ENCODE assay signal across 20 cellular contexts in genomic region chr5:125463441-125464092, GRCh38.
A peak's percentile ranks its signal among the peaks of the same experiment; 100 is the strongest.
DNase-seq lines count a peak whose midpoint lies in the region; ATAC-seq and TF ChIP-seq lines count a peak whose summit lies in the region.
"Had no signal": no experiment of that assay in that cellular context is flagged by ENCODE, and none has a peak within 500 bp of the region (broad histone marks: within the 10 kb centered on the region; RNA-seq: fewer than 3 reads in every experiment).

No MANE protein-coding gene starts in this region.

- 65% methylated on average over 3 of the region's 3 CpGs for WGBS in hepatocyte (ENCODE audit: low lambda C conversion rate, missing lambda C conversion rate)

- H3K27me3 ChIP-seq in cardiac muscle cell (no peaks in the 10 kb centered on the region), hepatocyte (no peaks in the 10 kb centered on the region)
- H3K27me3 ChIP-seq: SJCRH30 had no signal

- DNase-seq in cardiac muscle cell (ENCODE audit: low read depth in 1 of 2, low spot score in 1 of 2) (peak; percentile 4 to 72), left ventricle myocardium superior (no peak), astrocyte of the hippocampus (ENCODE audit: low read depth, low spot score) (peak; percentile 73), fibroblast of mammary gland (ENCODE audit: low read depth) (peak; percentile 41), NCI-H748 (lab: John Stamatoyannopoulos, UW; ENCODE audit: unreplicated experiment) (no peak), hepatocyte (ENCODE audit: low spot score) (no peak), T-helper 17 cell (no peak)
- DNase-seq in activated CD4-positive, alpha-beta T cell treated with anti-CD3 and anti-CD28 coated beads for 48 hours: no peak
- DNase-seq: C1 segment of cervical spinal cord, DMS153, MM.1S, NCI-H1105 treated with DMSO at 0.1 percent for 48 hours, NCI-H1694 treated with DMSO at 0.1 percent for 48 hours, NCI-H2107, NCI-H2227 treated with DMSO at 0.1 percent for 48 hours, NCI-H69, PC-3, SJCRH30 had no signal

- ATAC-seq in left ventricle myocardium superior (no peak), T-helper 17 cell (no peak)
- ATAC-seq: A549, GM23338, PC-3 had no signal

- H4K20me1 ChIP-seq in hepatocyte (ENCODE audit: insufficient read depth, poor library complexity, severe bottlenecking): no peaks in the 10 kb centered on the region

- H3K4me3 Mint-ChIP-seq in T-helper 17 cell: no peak overlapping the region
- H3K4me3 Mint-ChIP-seq: GM23338 had no signal

- no peaks in the 10 kb centered on the region for H3K4me1 Mint-ChIP-seq in T-helper 17 cell

- no peaks in the 10 kb centered on the region for H3K9me3 ChIP-seq in cardiac muscle cell (ENCODE audit: low read depth)
- no peaks in the 10 kb centered on the region for H3K9me3 ChIP-seq in hepatocyte (ENCODE audit: low read depth)
- H3K9me3 ChIP-seq in T-helper 17 cell (ENCODE audit: control insufficient read depth, low read length, poor library complexity, severe bottlenecking): no peaks in the 10 kb centered on the region
- H3K9me3 ChIP-seq: A549 had no signal

- peak overlapping the region; percentile 65 for H3K27ac ChIP-seq in cardiac muscle cell
- H3K27ac ChIP-seq in hepatocyte: no peak overlapping the region
- H3K27ac ChIP-seq: A549, SJCRH30 had no signal

- no peaks in the 10 kb centered on the region for H3K36me3 Mint-ChIP-seq in T-helper 17 cell (ENCODE audit: low read depth)

- H3K4me1 ChIP-seq in cardiac muscle cell (ENCODE audit: low read depth): peaks cover 9% of the 10 kb centered on the region
- H3K4me1 ChIP-seq in hepatocyte (ENCODE audit: insufficient read depth): no peaks in the 10 kb centered on the region
- H3K4me1 ChIP-seq: A549 had no signal

- H2AFZ ChIP-seq in hepatocyte: no peak overlapping the region
- H2AFZ ChIP-seq: GM23338 had no signal

- TF ChIP-seq CTCF in cardiac muscle cell (IDR thresholded peaks at IDR 0.05; ENCODE audit: low read depth, low read length): no peak
- TF ChIP-seq CTCF in fibroblast of mammary gland (conservative IDR thresholded peaks at IDR 0.05; ENCODE audit: control insufficient read depth, insufficient read depth, low read depth, low read length): no peak
- TF ChIP-seq CTCF in hepatocyte (IDR thresholded peaks at IDR 0.05; ENCODE audit: poor library complexity): no peak

- H3K79me2 ChIP-seq in hepatocyte: no peaks in the 10 kb centered on the region

- H3K4me2 ChIP-seq in hepatocyte: no peak overlapping the region
- H3K4me2 ChIP-seq: A549, GM23338 had no signal

- no peak overlapping the region for H3K27ac Mint-ChIP-seq in T-helper 17 cell
- H3K27ac Mint-ChIP-seq: GM23338 had no signal

- no peaks in the 10 kb centered on the region for H3K27me3 Mint-ChIP-seq in T-helper 17 cell

- H3K36me3 ChIP-seq in cardiac muscle cell (no peaks in the 10 kb centered on the region), hepatocyte (replicated peaks; ENCODE audit: insufficient read depth, low read depth) (no peaks in the 10 kb centered on the region)
- H3K36me3 ChIP-seq: SJCRH30 had no signal

- intact Hi-C loops in left ventricle myocardium superior (cut with micrococcal nuclease): no loop called here

- H3K4me3 ChIP-seq in cardiac muscle cell: no peak overlapping the region
- no peak overlapping the region for H3K4me3 ChIP-seq in fibroblast of mammary gland (ENCODE audit: control insufficient read depth, low read depth, low read length)
- no peak overlapping the region for H3K4me3 ChIP-seq in hepatocyte
- H3K4me3 ChIP-seq: A549, GM23338, SJCRH30 had no signal

- no peaks in the 10 kb centered on the region for H3K9me2 ChIP-seq in hepatocyte (replicated peaks; ENCODE audit: insufficient read depth)

Comparison
In these comparisons a context has a peak if more than half of its experiments do, and no peak if none do; other contexts are left out.
1. DNase-seq: peak in cardiac muscle cell (2 of 2), astrocyte of the hippocampus (single experiment) and fibroblast of mammary gland (single experiment); none in left ventricle myocardium superior (single experiment), NCI-H748 (single experiment), activated CD4-positive, alpha-beta T cell treated with anti-CD3 and anti-CD28 coated beads for 48 hours (single experiment), hepatocyte (single experiment) and T-helper 17 cell (0 of 3).